ENCODE assay signal across 8 cellular contexts in genomic region chr6:142946181-142946923, GRCh38. TPM values are rescaled to one million over a fixed set of nuclear protein-coding genes. Genes with fewer than 3 reads are reported as not detected.
DNase-seq lines count a peak whose midpoint lies in the region; ATAC-seq and TF ChIP-seq lines count a peak whose summit lies in the region.

No MANE protein-coding gene starts in this region.

- DNase-seq in HPDE6-E6E7 (ENCODE audit: extremely low spot score) (peak; percentile 84), NOMO-1 treated with dmso at 0.1 percent for 144 hours (lab: John Stamatoyannopoulos, UW; ENCODE audit: unreplicated experiment) (peak; percentile 28), activated T-cell treated with anti-CD3 and anti-CD28 coated beads for 48 hours (ENCODE audit: low read depth) (peak; percentile 84), epithelial cell of esophagus (ENCODE audit: low read depth) (peak; percentile 100)
- peak; percentile 83 to 88 for DNase-seq in stimulated activated CD8-positive, alpha-beta memory T cell treated with anti-CD3 and anti-CD28 coated beads, Interleukin-15, amount 100 ng/mL, for 48 hours (ENCODE audit: low read depth in 2 of 2)

- peak overlapping the region; percentile 97 for H3K9ac ChIP-seq in BLaER1

- peak overlapping the region; percentile 94 for H3K4me3 ChIP-seq in BLaER1
- H3K4me3 ChIP-seq in epithelial cell of esophagus (ENCODE audit: low read length) = peak overlapping the region; percentile 94
- peak overlapping the region; percentile 83 for H3K4me3 ChIP-seq in mononuclear cell (ENCODE audit: low read length)

- ATAC-seq in GM19372 (IDR thresholded peaks at IDR 0.05; ENCODE audit: low read depth, unreplicated experiment) = peak; percentile 17

- H3K4me1 ChIP-seq in BLaER1 (peaks cover 34% of the 10 kb centered on the region), mononuclear cell (ENCODE audit: insufficient read depth, low read length) (peaks cover 29% of the 10 kb centered on the region)

- peak overlapping the region; percentile 99 for H3K27ac ChIP-seq in BLaER1

- peaks cover 9% of the 10 kb centered on the region; the same call in 1 of the 2 replicates for H4K20me1 ChIP-seq in BLaER1

- H3K9me3 ChIP-seq in BLaER1 (no peaks in the 10 kb centered on the region), mononuclear cell (ENCODE audit: low read depth, low read length) (no peaks in the 10 kb centered on the region)

- no peaks in the 10 kb centered on the region for H3K36me3 ChIP-seq in BLaER1

- H3K27me3 ChIP-seq in BLaER1 (no peaks in the 10 kb centered on the region), mononuclear cell (ENCODE audit: insufficient read depth, low read length) (no peaks in the 10 kb centered on the region)

- peak overlapping the region; percentile 87 for H3K4me2 ChIP-seq in BLaER1

- TF ChIP-seq CTCF in epithelial cell of esophagus (IDR thresholded peaks at IDR 0.05; ENCODE audit: insufficient read depth, low read depth, low read length, missing control alignments) = no peak

RNA-seq across cellular contexts. Expression of gene HIVEP2, which starts 1.4 kb away (rescaled TPM):
- total RNA-seq in mononuclear cell = 32.0 TPM

Comparison
In these comparisons a context has a peak if more than half of its experiments do, and no peak if none do; other contexts are left out.
1. Peak in every context shown above with its lines: DNase-seq, ATAC-seq, H3K4me3 ChIP-seq and H3K27ac ChIP-seq.
2. DNase-seq: peak in every context shown above with its lines; median percentile 100 in epithelial cell of esophagus; 86 in stimulated activated CD8-positive, alpha-beta memory T cell treated with anti-CD3 and anti-CD28 coated beads, Interleukin-15, amount 100 ng/mL, for 48 hours; 84 in HPDE6-E6E7; 84 in activated T-cell treated with anti-CD3 and anti-CD28 coated beads for 48 hours; 28 in NOMO-1 treated with dmso at 0.1 percent for 144 hours.